ENCODE assay signal across 21 cellular contexts in genomic region chr9:21082671-21083070, GRCh38. TPM values are rescaled to one million over a fixed set of nuclear protein-coding genes. Genes with fewer than 3 reads are reported as not detected.
DNase-seq lines count a peak whose midpoint lies in the region; ATAC-seq and TF ChIP-seq lines count a peak whose summit lies in the region.
"Had no signal": no experiment of that assay in that cellular context is flagged by ENCODE, and none has a peak within 500 bp of the region (broad histone marks: within the 10 kb centered on the region; RNA-seq: fewer than 3 reads in every experiment).

No MANE protein-coding gene starts in this region.

- H3K27ac Mint-ChIP-seq in activated CD8-positive, alpha-beta T cell treated with anti-CD3 and anti-CD28 coated beads, Interleukin-2, amount 10 ng/mL, durations not matched to agents 7 days and 5 days = no peak overlapping the region
- H3K27ac Mint-ChIP-seq in activated CD8-positive, alpha-beta T cell treated with anti-CD3 and anti-CD28 coated beads for 36 hours = no peak overlapping the region

- no peak for ATAC-seq in activated CD8-positive, alpha-beta T cell treated with anti-CD3 and anti-CD28 coated beads, Interleukin-2, amount 10 ng/mL, durations not matched to agents 7 days and 5 days
- no peak for ATAC-seq in activated CD8-positive, alpha-beta T cell treated with anti-CD3 and anti-CD28 coated beads for 36 hours
- ATAC-seq in DND-41 (ENCODE audit: insufficient read depth, low read depth) (no peak; the same call in 2 of the 3 replicates), sciatic nerve (peak; percentile 49), GM18498 (IDR thresholded peaks at IDR 0.05; ENCODE audit: unreplicated experiment) (no peak)
- ATAC-seq: A549; CD8-positive, alpha-beta T cell; PC-3 had no signal

- H3K9me3 ChIP-seq in DND-41 (ENCODE audit: insufficient read depth, low read length, severe bottlenecking) (peaks cover 14% of the 10 kb centered on the region), testis (no peaks in the 10 kb centered on the region)
- H3K9me3 ChIP-seq: A549 had no signal

- H4K20me1 ChIP-seq in DND-41 (ENCODE audit: insufficient read depth, low read length) = no peaks in the 10 kb centered on the region

- H3K79me2 ChIP-seq in DND-41 (ENCODE audit: insufficient read depth, low read length) = no peaks in the 10 kb centered on the region

- no peaks in the 10 kb centered on the region for H3K27me3 Mint-ChIP-seq in activated CD8-positive, alpha-beta T cell treated with anti-CD3 and anti-CD28 coated beads, Interleukin-2, amount 10 ng/mL, durations not matched to agents 7 days and 5 days (ENCODE audit: low read depth)
- no peaks in the 10 kb centered on the region for H3K27me3 Mint-ChIP-seq in activated CD8-positive, alpha-beta T cell treated with anti-CD3 and anti-CD28 coated beads for 36 hours

- peak overlapping the region; percentile 52 for H3K4me2 ChIP-seq in DND-41 (ENCODE audit: insufficient read depth, low read length)
- H3K4me2 ChIP-seq: A549 had no signal

- intact Hi-C loops in activated CD8-positive, alpha-beta T cell treated with anti-CD3 and anti-CD28 coated beads for 36 hours (cut with micrococcal nuclease) = no loop called here
- intact Hi-C loops in sciatic nerve (cut with DNase I) (no loop called here), testis (cut with DNase I; ENCODE audit: low total_unique reads) (no loop called here)

- no peak overlapping the region; a peak in 1 of 4 replicates for H3K4me3 ChIP-seq in DND-41 (ENCODE audit: low read depth in 1 of 2, low read length in 2 of 2)
- H3K4me3 ChIP-seq in testis = no peak overlapping the region
- H3K4me3 ChIP-seq: A549, GM12878 had no signal

- H3K4me1 Mint-ChIP-seq in activated CD8-positive, alpha-beta T cell treated with anti-CD3 and anti-CD28 coated beads, Interleukin-2, amount 10 ng/mL, durations not matched to agents 7 days and 5 days (ENCODE audit: low read depth) = peaks cover 38% of the 10 kb centered on the region
- H3K4me1 Mint-ChIP-seq in activated CD8-positive, alpha-beta T cell treated with anti-CD3 and anti-CD28 coated beads for 36 hours (ENCODE audit: low read depth) = peaks cover 33% of the 10 kb centered on the region

- 69 to 72% methylated on average over 4 of the region's 4 CpGs for WGBS in testis, 2 donors

- H3K36me3 Mint-ChIP-seq in activated CD8-positive, alpha-beta T cell treated with anti-CD3 and anti-CD28 coated beads, Interleukin-2, amount 10 ng/mL, durations not matched to agents 7 days and 5 days (ENCODE audit: low read depth) = peaks cover 4% of the 10 kb centered on the region
- H3K36me3 Mint-ChIP-seq in activated CD8-positive, alpha-beta T cell treated with anti-CD3 and anti-CD28 coated beads for 36 hours (ENCODE audit: low read depth) = peaks cover 3% of the 10 kb centered on the region
- H3K36me3 Mint-ChIP-seq: CD8-positive, alpha-beta T cell had no signal

- H3K4me3 Mint-ChIP-seq in activated CD8-positive, alpha-beta T cell treated with anti-CD3 and anti-CD28 coated beads, Interleukin-2, amount 10 ng/mL, durations not matched to agents 7 days and 5 days = peak overlapping the region; percentile 27
- H3K4me3 Mint-ChIP-seq in activated CD8-positive, alpha-beta T cell treated with anti-CD3 and anti-CD28 coated beads for 36 hours = no peak overlapping the region

- H3K9ac ChIP-seq in DND-41 (ENCODE audit: low read depth, low read length) = peak overlapping the region; percentile 51

- H3K9me3 Mint-ChIP-seq in activated CD8-positive, alpha-beta T cell treated with anti-CD3 and anti-CD28 coated beads, Interleukin-2, amount 10 ng/mL, durations not matched to agents 7 days and 5 days (ENCODE audit: insufficient read depth) = peaks cover 7% of the 10 kb centered on the region
- peaks cover 8% of the 10 kb centered on the region for H3K9me3 Mint-ChIP-seq in activated CD8-positive, alpha-beta T cell treated with anti-CD3 and anti-CD28 coated beads for 36 hours
- H3K9me3 Mint-ChIP-seq: CD8-positive, alpha-beta T cell had no signal

- H3K27me3 ChIP-seq in DND-41 (ENCODE audit: insufficient read depth, low read length, poor library complexity) (no peaks in the 10 kb centered on the region), testis (no peaks in the 10 kb centered on the region)

- H3K36me3 ChIP-seq in DND-41 (ENCODE audit: insufficient read depth, low read length) (0 out of 2 replicates have a peak, but pooled peaks cover 1% of the 10 kb centered on the region), testis (ENCODE audit: low read depth, missing control alignments) (no peaks in the 10 kb centered on the region)

- H2AFZ ChIP-seq in DND-41 (ENCODE audit: low read depth, low read length) = peak overlapping the region; percentile 56

- POLR2A ChIA-PET in activated CD8-positive, alpha-beta T cell treated with anti-CD3 and anti-CD28 coated beads, Interleukin-2, amount 10 ng/mL, durations not matched to agents 7 days and 5 days (lab: Charles Lee) = interaction anchor here (1.8 kb wide), 1 partner anchor 51 kb away, joined by 7 read pairs; the partner anchor contains the start of gene HACD4
- POLR2A ChIA-PET in activated CD8-positive, alpha-beta T cell treated with anti-CD3 and anti-CD28 coated beads for 36 hours (lab: Charles Lee) = no interaction called here

- peak overlapping the region; percentile 88 for H3K27ac ChIP-seq in DND-41 (ENCODE audit: low read length)
- H3K27ac ChIP-seq in testis = no peak overlapping the region
- H3K27ac ChIP-seq: A549 had no signal

- H3K4me1 ChIP-seq in DND-41 (ENCODE audit: insufficient read depth, low read length) (peaks cover 63% of the 10 kb centered on the region), testis (no peaks in the 10 kb centered on the region)
- H3K4me1 ChIP-seq: A549 had no signal

- no peak for DNase-seq in activated CD8-positive, alpha-beta T cell treated with anti-CD3 and anti-CD28 coated beads, Interleukin-2, amount 10 ng/mL, durations not matched to agents 7 days and 5 days
- DNase-seq in activated CD8-positive, alpha-beta T cell treated with anti-CD3 and anti-CD28 coated beads for 36 hours = no peak
- DNase-seq in DND-41 (no peak), OCI-M1 (lab: John Stamatoyannopoulos, UW) (peak; percentile 23), sciatic nerve (ENCODE audit: low spot score) (no peak), testis (no peak)
- DNase-seq: Calu3; CD8-positive, alpha-beta T cell; EL; NCI-H1105 treated with DMSO at 0.1 percent for 48 hours; NCI-H1694; NCI-H2107; NCI-H226; NCI-H524; PC-3; RPMI8226 had no signal

- TF ChIP-seq POLR2A in testis (IDR thresholded peaks at IDR 0.05) = no peak

- no peak for TF ChIP-seq CTCF in activated CD8-positive, alpha-beta T cell treated with anti-CD3 and anti-CD28 coated beads for 36 hours (IDR thresholded peaks at IDR 0.05)
- no peak for TF ChIP-seq CTCF in DND-41 (IDR thresholded peaks at IDR 0.05; ENCODE audit: borderline replicate concordance, extremely low read depth, low read length, poor library complexity, severe bottlenecking)
- TF ChIP-seq CTCF in testis (IDR thresholded peaks at IDR 0.05) = no peak

- CTCF ChIA-PET in activated CD8-positive, alpha-beta T cell treated with anti-CD3 and anti-CD28 coated beads, Interleukin-2, amount 10 ng/mL, durations not matched to agents 7 days and 5 days (lab: Charles Lee) = interaction anchor here (2.0 to 5.5 kb wide), 2 partner anchors 28 to 52 kb away, joined by 5 to 50 read pairs; no protein-coding TSS in a partner anchor
- CTCF ChIA-PET in activated CD8-positive, alpha-beta T cell treated with anti-CD3 and anti-CD28 coated beads for 36 hours (lab: Charles Lee) = interaction anchor here (1.0 kb wide), 1 partner anchor 13 kb away, joined by 3 read pairs; no protein-coding TSS in a partner anchor

RNA-seq across cellular contexts. Expression of gene IFNB1, which starts 4.9 kb away (rescaled TPM):
- not detected for total RNA-seq in activated CD8-positive, alpha-beta T cell treated with anti-CD3 and anti-CD28 coated beads, Interleukin-2, amount 10 ng/mL, durations not matched to agents 7 days and 5 days
- total RNA-seq in activated CD8-positive, alpha-beta T cell treated with anti-CD3 and anti-CD28 coated beads for 36 hours = 1 to 10 TPM in 1 of 2 experiments, under 1 TPM in 1; 0.87 to 1.1 TPM
- total RNA-seq in sciatic nerve (not detected), testis (not detected)
- not detected for polyA plus RNA-seq in testis (ENCODE audit: insufficient read depth, low read depth, low replicate concordance)
- total RNA-seq: CD8-positive, alpha-beta T cell; H1; PC-3 had no signal
- polyA plus RNA-seq: A549, BJ, GM12878, H1 had no signal

RNA-seq across cellular contexts. Expression of gene HACD4, which starts 51.2 kb away (rescaled TPM):
- total RNA-seq in activated CD8-positive, alpha-beta T cell treated with anti-CD3 and anti-CD28 coated beads, Interleukin-2, amount 10 ng/mL, durations not matched to agents 7 days and 5 days = 10 to 100 TPM; 13.3 to 13.9 TPM
- 1 to 10 TPM; 4.0 to 4.1 TPM for total RNA-seq in activated CD8-positive, alpha-beta T cell treated with anti-CD3 and anti-CD28 coated beads for 36 hours
- 6.4 TPM for total RNA-seq in sciatic nerve
- 1 to 10 TPM; 1.9 to 2.8 TPM for total RNA-seq in testis
- polyA plus RNA-seq in testis (ENCODE audit: insufficient read depth, low read depth, low replicate concordance) = 2.0 TPM
- total RNA-seq: PC-3 had no signal

RNA-seq across cellular contexts. Expression of gene IFNW1, which starts 59.0 kb away (rescaled TPM):
- not detected for total RNA-seq in activated CD8-positive, alpha-beta T cell treated with anti-CD3 and anti-CD28 coated beads, Interleukin-2, amount 10 ng/mL, durations not matched to agents 7 days and 5 days
- total RNA-seq in activated CD8-positive, alpha-beta T cell treated with anti-CD3 and anti-CD28 coated beads for 36 hours = not detected
- total RNA-seq in sciatic nerve (not detected), testis (not detected)
- polyA plus RNA-seq in testis (ENCODE audit: insufficient read depth, low read depth, low replicate concordance) = not detected
- total RNA-seq: Calu3; CD8-positive, alpha-beta T cell; GM12878; H1; PC-3 had no signal
- polyA plus RNA-seq: A549, BJ, H1 had no signal
